ENCODE assay signal across 11 cellular contexts in the genomic region with DNA sequence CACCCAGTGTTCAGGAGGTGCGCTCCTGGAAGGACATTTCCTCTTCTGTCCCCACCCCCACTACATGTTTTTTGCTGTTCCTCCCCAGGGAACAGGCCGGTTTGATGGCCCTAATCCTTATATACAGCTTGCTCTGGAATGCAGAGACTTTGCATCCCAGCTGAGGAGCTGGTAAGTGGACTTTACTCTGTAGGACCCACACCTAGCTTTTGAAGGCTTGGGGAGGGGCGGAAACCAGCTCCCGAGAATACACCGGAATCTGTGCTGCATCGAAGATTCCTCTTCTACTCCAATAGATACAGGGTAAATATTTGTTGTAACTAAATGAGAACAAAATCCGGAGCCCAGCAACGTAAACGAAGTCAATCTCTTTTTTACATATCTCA. TPM values are rescaled to one million over a fixed set of nuclear protein-coding genes. Genes with fewer than 3 reads are reported as not detected.
DNase-seq lines count a peak whose midpoint lies in the region; ATAC-seq and TF ChIP-seq lines count a peak whose summit lies in the region.
"Had no signal": no experiment of that assay in that cellular context is flagged by ENCODE, and none has a peak within 500 bp of the region (broad histone marks: within the 10 kb centered on the region; RNA-seq: fewer than 3 reads in every experiment).

No MANE protein-coding gene starts in this region.

- no peak for TF ChIP-seq CTCF in Calu3 (IDR thresholded peaks at IDR 0.05; ENCODE audit: unreplicated experiment)
- TF ChIP-seq CTCF in natural killer cell (IDR thresholded peaks at IDR 0.05): no peak

- intact Hi-C loops in Calu3 (cut with micrococcal nuclease; ENCODE audit: unreplicated experiment): loop anchor here (2.0 to 5.0 kb wide), 2 partner anchors 37 to 313 kb away; partner anchors contain the start of gene PIP5K1A
- intact Hi-C loops in natural killer cell (cut with micrococcal nuclease): no loop called here

- H3K36me3 ChIP-seq in ectodermal cell (ENCODE audit: control insufficient read depth, insufficient read depth, low read length): no peaks in the 10 kb centered on the region
- no peaks in the 10 kb centered on the region for H3K36me3 ChIP-seq in effector memory CD4-positive, alpha-beta T cell (ENCODE audit: control insufficient read depth, insufficient read depth, low read length)

- peak; percentile 45 for DNase-seq in Calu3
- peak; percentile 57 for DNase-seq in LoVo (ENCODE audit: low spot score)
- DNase-seq in natural killer cell: no peak
- no peak for DNase-seq in stimulated activated CD4-positive, alpha-beta T cell treated with anti-CD3 and anti-CD28 coated beads, Interleukin-4, amount 100 ng/mL, for 24 hours
- no peak for DNase-seq in effector memory CD4-positive, alpha-beta T cell
- DNase-seq: head of caudate nucleus; NK-92 treated with Interleukin-12 subunit alpha and Interleukin-12 subunit beta, amount 100 ng/mL, for 24 hours had no signal

- H3K4me1 ChIP-seq in ectodermal cell (ENCODE audit: control insufficient read depth, insufficient read depth, low read length): peaks cover 24% of the 10 kb centered on the region
- H3K4me1 ChIP-seq in effector memory CD4-positive, alpha-beta T cell (ENCODE audit: control insufficient read depth, insufficient read depth, low read length, poor library complexity, severe bottlenecking): peaks cover 20% of the 10 kb centered on the region

- H3K27me3 ChIP-seq in ectodermal cell (ENCODE audit: control insufficient read depth, insufficient read depth, low read length, poor library complexity, severe bottlenecking): peaks cover 11% of the 10 kb centered on the region
- no peaks in the 10 kb centered on the region for H3K27me3 ChIP-seq in effector memory CD4-positive, alpha-beta T cell (replicated peaks; ENCODE audit: control insufficient read depth, insufficient read depth, low read length, poor library complexity, severe bottlenecking)

- no peaks in the 10 kb centered on the region for H3K27me3 Mint-ChIP-seq in Calu3 (ENCODE audit: unreplicated experiment)
- peaks cover 0 to 4% of the 10 kb centered on the region in 2 donors for H3K27me3 Mint-ChIP-seq in natural killer cell (ENCODE audit: low read depth in 2 of 2)

- H3K9me3 Mint-ChIP-seq in Calu3 (ENCODE audit: low read depth, unreplicated experiment) (no peaks in the 10 kb centered on the region), natural killer cell (no peaks in the 10 kb centered on the region)

- H3K36me3 Mint-ChIP-seq in Calu3 (ENCODE audit: insufficient read depth, unreplicated experiment): peaks cover 54% of the 10 kb centered on the region
- no peaks in the 10 kb centered on the region for H3K36me3 Mint-ChIP-seq in natural killer cell

- H3K27ac ChIP-seq in ectodermal cell (ENCODE audit: insufficient read depth, low read depth, low read length, poor library complexity, severe bottlenecking): no peak overlapping the region
- no peak overlapping the region for H3K27ac ChIP-seq in effector memory CD4-positive, alpha-beta T cell (ENCODE audit: insufficient read depth, low read length, poor library complexity, severe bottlenecking)

- peaks cover 50% of the 10 kb centered on the region for H3K4me1 Mint-ChIP-seq in Calu3 (ENCODE audit: low read depth, unreplicated experiment)
- peaks cover 8 to 19% of the 10 kb centered on the region in 2 donors for H3K4me1 Mint-ChIP-seq in natural killer cell

- ATAC-seq in natural killer cell: no peak
- no peak for ATAC-seq in HG02884 (IDR thresholded peaks at IDR 0.05; ENCODE audit: unreplicated experiment)
- ATAC-seq in HG03439 (IDR thresholded peaks at IDR 0.05; ENCODE audit: unreplicated experiment): no peak
- ATAC-seq: sciatic nerve had no signal

- CTCF ChIA-PET in Calu3 (lab: Charles Lee): interaction anchor here (0.6 to 1.0 kb wide), 3 partner anchors 12 to 138 kb away, joined by 4 to 8 read pairs (median 7); no protein-coding TSS in a partner anchor

- peak overlapping the region; percentile 65 for H3K4me3 ChIP-seq in ectodermal cell (ENCODE audit: insufficient read depth, low read depth, low read length)
- H3K4me3 ChIP-seq in effector memory CD4-positive, alpha-beta T cell (ENCODE audit: insufficient read depth, low read depth, low read length, poor library complexity, severe bottlenecking): no peak overlapping the region

- BruUV-seq in Calu3 (replicated peaks; lab: Mats Ljungman, UMichigan): no TSS peak

- 15 to 32% methylated on average over 5 to 8 of the region's 9 CpGs for WGBS in ectodermal cell, 2 experiments

- H3K4me3 Mint-ChIP-seq in Calu3 (ENCODE audit: low read depth, unreplicated experiment) (peak overlapping the region; percentile 76), natural killer cell (peak overlapping the region; percentile 98)

- no peaks in the 10 kb centered on the region for H3K9me3 ChIP-seq in ectodermal cell (ENCODE audit: control insufficient read depth, low read length)
- H3K9me3 ChIP-seq in effector memory CD4-positive, alpha-beta T cell (ENCODE audit: control insufficient read depth, low read length): no peaks in the 10 kb centered on the region

- H3K27ac Mint-ChIP-seq in Calu3 (ENCODE audit: unreplicated experiment) (peak overlapping the region; percentile 87), natural killer cell (peak overlapping the region; percentile 69 to 85)

RNA-seq across cellular contexts. Expression of gene CGN, which starts 1.2 kb away (rescaled TPM):
- 113 and 131 TPM in 2 replicates for total RNA-seq in Calu3 (2022)
- 21.6 TPM for polyA plus RNA-seq in ectodermal cell (2013, experiment 1 of 4)
- polyA plus RNA-seq in ectodermal cell (2013, experiment 2 of 4): 22.3 TPM
- polyA plus RNA-seq in ectodermal cell (2013, experiment 3 of 4): 9.8 TPM
- 13.0 TPM for polyA plus RNA-seq in ectodermal cell (2013, experiment 4 of 4)
- under 1 TPM in 2 of 3 donors, not detected in 1; 0.07 to 0.80 TPM for total RNA-seq in natural killer cell

RNA-seq across cellular contexts. Expression of gene TUFT1, which starts 30.1 kb away (rescaled TPM):
- total RNA-seq in Calu3 (2022): 31.4 and 34.3 TPM in 2 replicates
- 15.7 TPM for polyA plus RNA-seq in ectodermal cell (2013, experiment 1 of 4)
- 12.1 TPM for polyA plus RNA-seq in ectodermal cell (2013, experiment 2 of 4)
- polyA plus RNA-seq in ectodermal cell (2013, experiment 3 of 4): 9.7 TPM
- 10.0 TPM for polyA plus RNA-seq in ectodermal cell (2013, experiment 4 of 4)
- 1 to 10 TPM; 4.6 to 7.2 (median 5.0) TPM for total RNA-seq in natural killer cell

RNA-seq across cellular contexts. Expression of gene POGZ, which starts 50.7 kb away (rescaled TPM):
- 118 and 128 TPM in 2 replicates for total RNA-seq in Calu3 (2022)
- 94.3 TPM for polyA plus RNA-seq in ectodermal cell (2013, experiment 1 of 4)
- polyA plus RNA-seq in ectodermal cell (2013, experiment 2 of 4): 116 TPM
- polyA plus RNA-seq in ectodermal cell (2013, experiment 3 of 4): 76.5 TPM
- polyA plus RNA-seq in ectodermal cell (2013, experiment 4 of 4): 98.0 TPM
- total RNA-seq in natural killer cell: 100 to 1,000 TPM; 106 to 129 (median 121) TPM

Comparison
In these comparisons a context has a peak if more than half of its experiments do, and no peak if none do; other contexts are left out.
1. DNase-seq: peak in Calu3 (single experiment) and LoVo (single experiment); none in natural killer cell (single experiment), stimulated activated CD4-positive, alpha-beta T cell treated with anti-CD3 and anti-CD28 coated beads, Interleukin-4, amount 100 ng/mL, for 24 hours (single experiment) and effector memory CD4-positive, alpha-beta T cell (0 of 3).
2. RNA of gene CGN, which starts 1.2 kb away (total RNA-seq): 113 to 131 TPM in Calu3; 0.07 to 0.80 TPM in natural killer cell; every median in the first group is over 10 times any median in the second.